Comparison of ENCODE assay signal across 9 cellular contexts in the genomic region with DNA sequence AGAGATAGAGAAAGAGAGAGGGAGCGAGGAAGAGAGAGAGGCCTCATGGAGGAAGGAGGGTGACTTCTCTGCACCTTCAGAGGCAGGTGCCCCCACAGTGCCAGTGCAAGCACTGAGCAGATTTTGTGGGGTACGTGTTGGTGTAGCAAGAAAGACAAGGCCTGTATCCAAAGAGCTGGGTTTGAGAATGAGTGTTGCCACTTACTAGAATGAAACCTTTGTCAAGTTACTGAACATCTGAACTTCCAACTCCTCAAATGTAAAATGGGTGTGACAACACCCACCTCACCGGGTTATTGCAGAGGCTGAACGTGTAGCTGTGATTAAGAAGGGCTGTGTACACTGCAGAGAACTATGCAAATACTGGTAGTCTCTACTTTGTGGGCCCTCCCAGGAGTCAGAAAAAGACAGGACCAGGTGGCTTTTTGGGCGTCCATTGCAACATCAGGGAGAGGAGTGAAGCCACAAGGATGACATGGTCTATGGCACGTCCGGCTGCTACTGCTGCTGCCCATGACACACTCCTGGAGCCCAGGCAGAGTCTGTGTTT. TPM values are rescaled to one million over a fixed set of nuclear protein-coding genes. Genes with fewer than 3 reads are reported as not detected.
DNase-seq lines count a peak whose midpoint lies in the region; ATAC-seq and TF ChIP-seq lines count a peak whose summit lies in the region.
"Had no signal": no experiment of that assay in that cellular context is flagged by ENCODE, and none has a peak within 500 bp of the region (broad histone marks: within the 10 kb centered on the region; RNA-seq: fewer than 3 reads in every experiment).

No MANE protein-coding gene starts in this region.

- H3K4me3 Mint-ChIP-seq in activated CD8-positive, alpha-beta memory T cell treated with anti-CD3 and anti-CD28 coated beads, Interleukin-2, amount 10 ng/mL, durations not matched to agents 7 days and 5 days: no peak overlapping the region
- H3K4me3 Mint-ChIP-seq in activated naive CD8-positive, alpha-beta T cell: peak overlapping the region; percentile 8
- no peak overlapping the region for H3K4me3 Mint-ChIP-seq in stimulated activated memory B cell treated with anti-CD40 and anti-IgM and Interleukin-4, amounts not matched to agents 10 μg/mL and 1 μg/mL and 100 μg/mL, for 72 hours

- H3K79me2 ChIP-seq in PC-3 (ENCODE audit: low read length): no peaks in the 10 kb centered on the region

- peaks cover 60% of the 10 kb centered on the region for H3K4me1 Mint-ChIP-seq in activated CD8-positive, alpha-beta memory T cell treated with anti-CD3 and anti-CD28 coated beads, Interleukin-2, amount 10 ng/mL, durations not matched to agents 7 days and 5 days
- H3K4me1 Mint-ChIP-seq in activated naive CD8-positive, alpha-beta T cell (ENCODE audit: low read depth): peaks cover 30% of the 10 kb centered on the region
- peaks cover 31% of the 10 kb centered on the region for H3K4me1 Mint-ChIP-seq in stimulated activated memory B cell treated with anti-CD40 and anti-IgM and Interleukin-4, amounts not matched to agents 10 μg/mL and 1 μg/mL and 100 μg/mL, for 72 hours

- no peaks in the 10 kb centered on the region for H3K27me3 Mint-ChIP-seq in activated CD8-positive, alpha-beta memory T cell treated with anti-CD3 and anti-CD28 coated beads, Interleukin-2, amount 10 ng/mL, durations not matched to agents 7 days and 5 days
- no peaks in the 10 kb centered on the region for H3K27me3 Mint-ChIP-seq in activated naive CD8-positive, alpha-beta T cell
- H3K27me3 Mint-ChIP-seq in stimulated activated memory B cell treated with anti-CD40 and anti-IgM and Interleukin-4, amounts not matched to agents 10 μg/mL and 1 μg/mL and 100 μg/mL, for 72 hours: no peaks in the 10 kb centered on the region

- peak; percentile 69 for ATAC-seq in activated CD8-positive, alpha-beta memory T cell treated with anti-CD3 and anti-CD28 coated beads, Interleukin-2, amount 10 ng/mL, durations not matched to agents 7 days and 5 days
- ATAC-seq in HG03039 (IDR thresholded peaks at IDR 0.05; ENCODE audit: unreplicated experiment) (peak; percentile 68), PC-3 (no peak)
- ATAC-seq in stimulated activated memory B cell treated with anti-CD40 and anti-IgM and Interleukin-4, amounts not matched to agents 10 μg/mL and 1 μg/mL and 100 μg/mL, for 72 hours: peak; percentile 51
- ATAC-seq: right cardiac atrium had no signal

- no peak overlapping the region for H3K9ac ChIP-seq in PC-3 (ENCODE audit: low read length)

- no peak overlapping the region for H3K4me3 ChIP-seq in PC-3 (ENCODE audit: low read length)

- no peaks in the 10 kb centered on the region for H4K20me1 ChIP-seq in PC-3 (ENCODE audit: low read length)

- no peaks in the 10 kb centered on the region for H3K9me2 ChIP-seq in PC-3 (replicated peaks; ENCODE audit: low read length)

- DNase-seq in activated CD8-positive, alpha-beta memory T cell treated with anti-CD3 and anti-CD28 coated beads, Interleukin-2, amount 10 ng/mL, durations not matched to agents 7 days and 5 days: peak; percentile 55
- DNase-seq in activated CD8-positive, alpha-beta memory T cell treated with anti-CD3 and anti-CD28 coated beads, Interleukin-2, amount 50 U/mL, for 48 hours: no peak
- no peak for DNase-seq in PC-3
- DNase-seq in NCI-H187 (lab: John Stamatoyannopoulos, UW): no peak
- no peak for DNase-seq in effector CD4-positive, alpha-beta T cell
- DNase-seq: right cardiac atrium had no signal

- H3K4me2 ChIP-seq in PC-3 (ENCODE audit: low read length): no peak overlapping the region

- H3K36me3 ChIP-seq in PC-3 (ENCODE audit: low read depth, low read length): no peaks in the 10 kb centered on the region

- TF ChIP-seq CTCF in PC-3 (conservative IDR thresholded peaks at IDR 0.05; ENCODE audit: low read depth, low read length): no peak

- H3K27ac ChIP-seq in PC-3 (ENCODE audit: low read length): no peak overlapping the region

- no peaks in the 10 kb centered on the region for H3F3A ChIP-seq in PC-3 (ENCODE audit: low read length, unreplicated experiment)

- H3K4me1 ChIP-seq in PC-3 (ENCODE audit: insufficient read depth, low read length): no peaks in the 10 kb centered on the region

- no peak overlapping the region for H2AFZ ChIP-seq in PC-3 (ENCODE audit: low read length)

- intact Hi-C loops in PC-3 (cut with micrococcal nuclease): loop anchor here (5.0 kb wide), 1 partner anchor 46 kb away; no protein-coding TSS in a partner anchor

- POLR2A ChIA-PET in PC-3 (lab: Charles Lee; ENCODE audit: unreplicated experiment): no interaction called here

- no peaks in the 10 kb centered on the region for H3K9me3 Mint-ChIP-seq in activated CD8-positive, alpha-beta memory T cell treated with anti-CD3 and anti-CD28 coated beads, Interleukin-2, amount 10 ng/mL, durations not matched to agents 7 days and 5 days (ENCODE audit: low read depth)
- H3K9me3 Mint-ChIP-seq in activated naive CD8-positive, alpha-beta T cell (ENCODE audit: low read depth): no peaks in the 10 kb centered on the region
- no peaks in the 10 kb centered on the region for H3K9me3 Mint-ChIP-seq in stimulated activated memory B cell treated with anti-CD40 and anti-IgM and Interleukin-4, amounts not matched to agents 10 μg/mL and 1 μg/mL and 100 μg/mL, for 72 hours

- no peaks in the 10 kb centered on the region for H3K27me3 ChIP-seq in PC-3 (ENCODE audit: low read length)

- peaks cover 3% of the 10 kb centered on the region for H3K36me3 Mint-ChIP-seq in activated CD8-positive, alpha-beta memory T cell treated with anti-CD3 and anti-CD28 coated beads, Interleukin-2, amount 10 ng/mL, durations not matched to agents 7 days and 5 days
- no peaks in the 10 kb centered on the region for H3K36me3 Mint-ChIP-seq in activated naive CD8-positive, alpha-beta T cell
- no peaks in the 10 kb centered on the region for H3K36me3 Mint-ChIP-seq in stimulated activated memory B cell treated with anti-CD40 and anti-IgM and Interleukin-4, amounts not matched to agents 10 μg/mL and 1 μg/mL and 100 μg/mL, for 72 hours

- H3K9me3 ChIP-seq in PC-3 (ENCODE audit: low read length): no peaks in the 10 kb centered on the region

- no TSS peak for BruUV-seq in PC-3 (replicated peaks; lab: Mats Ljungman, UMichigan)

- CTCF ChIA-PET in activated CD8-positive, alpha-beta memory T cell treated with anti-CD3 and anti-CD28 coated beads, Interleukin-2, amount 10 ng/mL, durations not matched to agents 7 days and 5 days (lab: Charles Lee): interaction anchor here (0.7 to 2.0 kb wide), 9 partner anchors 7 to 102 kb away, joined by 3 to 17 read pairs (median 4); no protein-coding TSS in a partner anchor
- CTCF ChIA-PET in PC-3 (lab: Charles Lee): no interaction called here

- peak overlapping the region; percentile 97 for H3K27ac Mint-ChIP-seq in activated CD8-positive, alpha-beta memory T cell treated with anti-CD3 and anti-CD28 coated beads, Interleukin-2, amount 10 ng/mL, durations not matched to agents 7 days and 5 days
- H3K27ac Mint-ChIP-seq in activated naive CD8-positive, alpha-beta T cell: peak overlapping the region; percentile 67
- peak overlapping the region; percentile 25 for H3K27ac Mint-ChIP-seq in stimulated activated memory B cell treated with anti-CD40 and anti-IgM and Interleukin-4, amounts not matched to agents 10 μg/mL and 1 μg/mL and 100 μg/mL, for 72 hours

RNA-seq across cellular contexts. Expression of gene ATP12A, which starts 54.3 kb away (rescaled TPM):
- total RNA-seq in activated CD8-positive, alpha-beta memory T cell treated with anti-CD3 and anti-CD28 coated beads, Interleukin-2, amount 10 ng/mL, durations not matched to agents 7 days and 5 days: 1 to 10 TPM; 1.6 to 4.7 TPM
- 0.11 TPM in 1 of 2 replicates, not detected in the other for total RNA-seq in PC-3 (2014; rRNA removed)
- total RNA-seq: right cardiac atrium had no signal

Comparison
In these comparisons a context has a peak if more than half of its experiments do, and no peak if none do; other contexts are left out.
1. H3K27ac Mint-ChIP-seq: peak in every context shown above with its lines; median percentile 97 in activated CD8-positive, alpha-beta memory T cell treated with anti-CD3 and anti-CD28 coated beads, Interleukin-2, amount 10 ng/mL, durations not matched to agents 7 days and 5 days; 67 in activated naive CD8-positive, alpha-beta T cell; 25 in stimulated activated memory B cell treated with anti-CD40 and anti-IgM and Interleukin-4, amounts not matched to agents 10 μg/mL and 1 μg/mL and 100 μg/mL, for 72 hours.